2 cellular contexts compared by ENCODE assay signal in genomic region chr4:10482913-10483312, GRCh38.
TF ChIP-seq lines count a peak whose summit lies in the region.

No MANE protein-coding gene starts in this region.

TF ChIP-seq in HEK293, 187 proteins besides CTCF, POLR2A, EP300 and RAD21:
- TF ChIP-seq ZBTB6 (tag by site-specific recombination; IDR thresholded peaks at IDR 0.05) (peak; percentile 62; the same call in 1 of the 2 replicates), ZNF324 (tag by site-specific recombination; IDR thresholded peaks at IDR 0.05) (no peak)

TF ChIP-seq in K562, 482 proteins besides CTCF, POLR2A, EP300 and RAD21:
- peak; percentile 54 for TF ChIP-seq ATF3 (IDR thresholded peaks at IDR 0.05)
- TF ChIP-seq ATF3 (CRISPR knock-in tag; conservative IDR thresholded peaks at IDR 0.05), result no peak
- TF ChIP-seq TAF9B (IDR thresholded peaks at IDR 0.05; ENCODE audit: partially characterized antibody), result no peak
TF ChIP-seq in K562: peak in this region for 1.
